ENCODE assay signal across 15 cellular contexts in genomic region chr4:89492476-89493110, GRCh38.
A peak's percentile ranks its signal among the peaks of the same experiment; 100 is the strongest.
DNase-seq lines count a peak whose midpoint lies in the region; ATAC-seq and TF ChIP-seq lines count a peak whose summit lies in the region.
"Had no signal": no experiment of that assay in that cellular context is flagged by ENCODE, and none has a peak within 500 bp of the region (broad histone marks: within the 10 kb centered on the region; RNA-seq: fewer than 3 reads in every experiment).

No MANE protein-coding gene starts in this region.

- POLR2A ChIA-PET in RWPE1 (lab: Yijun Ruan, JAX; ENCODE audit: low non-redundant PET): no interaction called here

- peaks cover 3% of the 10 kb centered on the region for H3K27me3 Mint-ChIP-seq in GM23338 (ENCODE audit: insufficient read depth, low read depth, poor library complexity)

- no peaks in the 10 kb centered on the region for H3K36me3 ChIP-seq in GM23338 (ENCODE audit: insufficient read depth)
- H3K36me3 ChIP-seq in fibroblast of lung (ENCODE audit: control insufficient read depth, insufficient read depth, low read length): no peaks in the 10 kb centered on the region
- H3K36me3 ChIP-seq: heart right ventricle, thyroid gland had no signal

- ATAC-seq in GM23338: no peak
- no peak for ATAC-seq in HG02970 (IDR thresholded peaks at IDR 0.05; ENCODE audit: low FRiP score, unreplicated experiment)
- ATAC-seq: activated T-cell treated with anti-CD3 and anti-CD28 coated beads, Interleukin-2, amount 50 U/mL, for 4 hours; GM12878; right cardiac atrium had no signal

- CTCF ChIA-PET in RWPE1 (lab: Yijun Ruan, JAX): interaction anchor here (0.5 kb wide), 1 partner anchor 1044 kb away, joined by 3 read pairs; no protein-coding TSS in a partner anchor

- no peak overlapping the region for H3K9ac ChIP-seq in fibroblast of lung (ENCODE audit: insufficient read depth, low read length)

- no peaks in the 10 kb centered on the region for H3K9me3 ChIP-seq in fibroblast of lung (ENCODE audit: control insufficient read depth, insufficient read depth, low read depth, low read length)
- H3K9me3 ChIP-seq: thyroid gland had no signal

- H3K9me2 ChIP-seq in GM23338 (ENCODE audit: insufficient read depth): no peaks in the 10 kb centered on the region

- no peaks in the 10 kb centered on the region for H3K27me3 ChIP-seq in GM23338 (ENCODE audit: insufficient read depth)
- H3K27me3 ChIP-seq in fibroblast of lung (ENCODE audit: control insufficient read depth, insufficient read depth, low read length): no peaks in the 10 kb centered on the region
- H3K27me3 ChIP-seq: heart right ventricle, thyroid gland had no signal

- H3F3A ChIP-seq in GM23338 (replicated peaks; ENCODE audit: low read depth): no peaks in the 10 kb centered on the region

- H3K36me3 Mint-ChIP-seq in GM23338 (ENCODE audit: low read depth): peaks cover 5% of the 10 kb centered on the region

- no peak for DNase-seq in GM23338 (ENCODE audit: low spot score)
- DNase-seq in RWPE1 (ENCODE audit: low spot score): peak; percentile 55
- peak; percentile 86 to 98 for DNase-seq in fibroblast of lung (ENCODE audit: low read depth in 2 of 2)
- peak; percentile 64 for DNase-seq in pulmonary artery endothelial cell (ENCODE audit: low read depth, low spot score)
- no peak for DNase-seq in activated CD4-positive, CD25-positive, alpha-beta regulatory T cell (lab: John Stamatoyannopoulos, UW)
- DNase-seq in posterior vena cava (ENCODE audit: low spot score): no peak
- no peak for DNase-seq in activated T-cell treated with anti-CD3 and anti-CD28 coated beads, Interleukin-2, amount 50 U/mL, for 1 hour
- DNase-seq: activated T-cell treated with anti-CD3 and anti-CD28 coated beads, Interleukin-2, amount 50 U/mL, for 4 hours; cerebellar nuclear complex; heart right ventricle; NCI-H187; right cardiac atrium; thyroid gland had no signal

- H3K79me2 ChIP-seq in GM23338 (replicated peaks; ENCODE audit: insufficient read depth) (no peaks in the 10 kb centered on the region), fibroblast of lung (ENCODE audit: control insufficient read depth, insufficient read depth, low read length) (no peaks in the 10 kb centered on the region)

- peak overlapping the region; percentile 61 for H3K4me2 ChIP-seq in GM23338
- H3K4me2 ChIP-seq in fibroblast of lung (ENCODE audit: extremely low read depth, insufficient read depth, low read length): peak overlapping the region; percentile 54

- no peak overlapping the region for H3K4me3 Mint-ChIP-seq in GM23338
- H3K4me3 Mint-ChIP-seq: activated T-cell treated with anti-CD3 and anti-CD28 coated beads, Interleukin-2, amount 50 U/mL, for 4 hours had no signal

- no peak overlapping the region for H3K27ac Mint-ChIP-seq in GM23338

- no peaks in the 10 kb centered on the region; the same call in 1 of the 3 replicates for H3K9me3 Mint-ChIP-seq in GM23338
- H3K9me3 Mint-ChIP-seq: activated T-cell treated with anti-CD3 and anti-CD28 coated beads, Interleukin-2, amount 50 U/mL, for 4 hours had no signal

- peak overlapping the region; percentile 31 for H3K4me3 ChIP-seq in GM23338
- H3K4me3 ChIP-seq in fibroblast of lung (replicated peaks in 1 of 4; ENCODE audit: control extremely low read depth in 1 of 4, insufficient read depth in 1 of 4, low read depth in 3 of 4, low read length in 4 of 4): peak overlapping the region in 2 of 4 experiments; percentile 14 to 23
- H3K4me3 ChIP-seq: GM12878, heart right ventricle, thyroid gland had no signal

- H4K20me1 ChIP-seq in GM23338 (replicated peaks; ENCODE audit: insufficient read depth) (no peaks in the 10 kb centered on the region), fibroblast of lung (ENCODE audit: control insufficient read depth, extremely low read depth, insufficient read depth, low read length) (no peaks in the 10 kb centered on the region)

- H3K27ac ChIP-seq in GM23338 (ENCODE audit: low read depth): peak overlapping the region; percentile 8; the same call in 1 of the 2 replicates
- H3K27ac ChIP-seq in RWPE1: no peak overlapping the region
- H3K27ac ChIP-seq in fibroblast of lung (ENCODE audit: insufficient read depth, low read length): peak overlapping the region; percentile 73
- H3K27ac ChIP-seq: thyroid gland had no signal

- peaks cover 26% of the 10 kb centered on the region for H3K4me1 ChIP-seq in GM23338 (ENCODE audit: insufficient read depth)
- peaks cover 10% of the 10 kb centered on the region for H3K4me1 ChIP-seq in fibroblast of lung (ENCODE audit: control insufficient read depth, extremely low read depth, insufficient read depth, low read length)

- no peak for TF ChIP-seq CTCF in GM23338 (conservative IDR thresholded peaks at IDR 0.05; ENCODE audit: low read depth in 2 of 2)
- no peak for TF ChIP-seq CTCF in RWPE1 (conservative IDR thresholded peaks at IDR 0.05; ENCODE audit: low read depth)
- no peak for TF ChIP-seq CTCF in fibroblast of lung (conservative IDR thresholded peaks at IDR 0.05 in 1 of 2, IDR thresholded peaks at IDR 0.05 in 1 of 2; ENCODE audit: low read depth in 1 of 2, low read length in 2 of 2)

- intact Hi-C loops in posterior vena cava (cut with DNase I): no loop called here

- H3K4me1 Mint-ChIP-seq in GM23338: peaks cover 26% of the 10 kb centered on the region

- H2AFZ ChIP-seq in GM23338 (no peak overlapping the region), fibroblast of lung (ENCODE audit: low read length) (no peak overlapping the region)

TF ChIP-seq in GM23338, 12 proteins besides CTCF, POLR2A, EP300 and RAD21 (continues in another document):
- TF ChIP-seq NANOG (IDR thresholded peaks at IDR 0.05; ENCODE audit: borderline replicate concordance) (no peak), ETS1 (IDR thresholded peaks at IDR 0.05) (no peak), JUNB (IDR thresholded peaks at IDR 0.05; ENCODE audit: unreplicated experiment) (no peak), STAT1 (IDR thresholded peaks at IDR 0.05; ENCODE audit: unreplicated experiment) (no peak), ZNF331 (CRISPR knock-in tag; IDR thresholded peaks at IDR 0.05; ENCODE audit: low read depth) (no peak), POLR2AphosphoS5 (IDR thresholded peaks at IDR 0.05; ENCODE audit: low read depth) (no peak), REST (IDR thresholded peaks at IDR 0.05; ENCODE audit: unreplicated experiment) (no peak), EZH2 (IDR thresholded peaks at IDR 0.05; ENCODE audit: low read depth, unreplicated experiment) (no peak)

Comparison
In these comparisons a context has a peak if more than half of its experiments do, and no peak if none do; other contexts are left out.
1. DNase-seq: peak in RWPE1 (single experiment), fibroblast of lung (2 of 2) and pulmonary artery endothelial cell (single experiment); none in GM23338 (single experiment), activated CD4-positive, CD25-positive, alpha-beta regulatory T cell (0 of 4), posterior vena cava (single experiment) and activated T-cell treated with anti-CD3 and anti-CD28 coated beads, Interleukin-2, amount 50 U/mL, for 1 hour (single experiment).